ENCODE assay signal across 31 cellular contexts in the genomic region with DNA sequence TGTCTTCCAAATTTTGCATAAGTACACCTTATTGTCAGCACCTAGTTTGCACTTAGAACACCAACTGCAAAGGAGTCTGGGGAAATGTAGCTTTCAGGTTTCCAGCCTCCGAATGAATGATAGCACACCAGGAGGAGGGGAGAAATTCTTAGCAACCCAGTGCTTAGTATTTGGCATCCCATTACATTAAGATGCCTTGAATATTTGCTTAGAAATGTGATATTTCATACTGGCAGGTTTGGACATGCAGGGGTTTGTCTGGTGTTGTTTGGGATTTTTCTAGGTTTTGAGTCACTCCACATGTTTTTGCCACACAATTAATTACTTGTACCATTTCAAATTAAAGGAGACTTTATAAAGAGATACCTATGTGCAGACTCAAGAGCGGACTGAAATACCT.
DNase-seq lines count a peak whose midpoint lies in the region; ATAC-seq, FAIRE-seq and TF ChIP-seq lines count a peak whose summit lies in the region.
"Had no signal": no experiment of that assay in that cellular context is flagged by ENCODE, and none has a peak within 500 bp of the region (broad histone marks: within the 10 kb centered on the region; RNA-seq: fewer than 3 reads in every experiment).

No MANE protein-coding gene starts in this region.

- no peaks in the 10 kb centered on the region for H3K36me3 ChIP-seq in RWPE2 (ENCODE audit: low read depth)
- no peaks in the 10 kb centered on the region for H3K36me3 ChIP-seq in bronchial epithelial cell (ENCODE audit: control insufficient read depth, insufficient read depth, low read length)
- H3K36me3 ChIP-seq in trophoblast cell (ENCODE audit: control insufficient read depth in 1 of 2, insufficient read depth in 2 of 2, low read length in 2 of 2), result no peaks in the 10 kb centered on the region
- no peaks in the 10 kb centered on the region for H3K36me3 ChIP-seq in GM23248 (ENCODE audit: low read depth)
- H3K36me3 ChIP-seq: tibial artery had no signal

- H2BK5ac ChIP-seq in trophoblast cell (ENCODE audit: low read depth, low read length, poor library complexity), result no peak overlapping the region

- intact Hi-C loops in activated naive CD4-positive, alpha-beta T cell treated with anti-CD3 and anti-CD28 coated beads for 36 hours (cut with micrococcal nuclease), result loop anchor here (1.0 to 10.0 kb wide), 12 partner anchors 39 to 1087 kb away; no protein-coding TSS in a partner anchor
- intact Hi-C loops in natural killer cell (cut with micrococcal nuclease), result no loop called here

- H3K9me3 ChIP-seq in RWPE2 (ENCODE audit: severe bottlenecking) (no peaks in the 10 kb centered on the region), trophoblast cell (ENCODE audit: insufficient read depth, low read depth, low read length) (no peaks in the 10 kb centered on the region), GM23248 (ENCODE audit: low read depth) (no peaks in the 10 kb centered on the region)
- H3K9me3 ChIP-seq: A549, tibial artery had no signal

- H3K4me3 ChIP-seq in RWPE2 (ENCODE audit: severe bottlenecking) (no peak overlapping the region), bronchial epithelial cell (ENCODE audit: low read depth, low read length) (no peak overlapping the region), trophoblast cell (ENCODE audit: low read depth, low read length) (no peak overlapping the region), GM23248 (no peak overlapping the region)
- H3K4me3 ChIP-seq: A549, tibial artery had no signal

- H3K79me2 ChIP-seq in trophoblast cell (ENCODE audit: control insufficient read depth, insufficient read depth, low read length, poor library complexity), result no peaks in the 10 kb centered on the region
- no peaks in the 10 kb centered on the region for H3K79me2 ChIP-seq in GM23248 (ENCODE audit: insufficient read depth)

- H3K36me3 Mint-ChIP-seq in activated naive CD4-positive, alpha-beta T cell treated with anti-CD3 and anti-CD28 coated beads, Interleukin-2, amount 50 U/mL, for 24 hours, result peaks cover 1% of the 10 kb centered on the region
- H3K36me3 Mint-ChIP-seq in activated naive CD4-positive, alpha-beta T cell treated with anti-CD3 and anti-CD28 coated beads for 36 hours (ENCODE audit: low read depth), result no peaks in the 10 kb centered on the region
- H3K36me3 Mint-ChIP-seq in natural killer cell, result no peaks in the 10 kb centered on the region
- H3K36me3 Mint-ChIP-seq: CD4-positive, alpha-beta memory T cell had no signal

- H2BK12ac ChIP-seq in trophoblast cell (ENCODE audit: low read length), result no peak overlapping the region

- no peaks in the 10 kb centered on the region for H3K79me1 ChIP-seq in trophoblast cell (ENCODE audit: low read length)

- CTCF ChIA-PET in activated naive CD4-positive, alpha-beta T cell treated with anti-CD3 and anti-CD28 coated beads for 36 hours (lab: Charles Lee), result interaction anchor here (0.6 kb wide), 1 partner anchor 272 kb away, joined by 3 read pairs; no protein-coding TSS in a partner anchor

- H3K4me1 Mint-ChIP-seq in activated naive CD4-positive, alpha-beta T cell treated with anti-CD3 and anti-CD28 coated beads, Interleukin-2, amount 50 U/mL, for 24 hours, result peaks cover 55% of the 10 kb centered on the region
- H3K4me1 Mint-ChIP-seq in activated naive CD4-positive, alpha-beta T cell treated with anti-CD3 and anti-CD28 coated beads for 36 hours (ENCODE audit: low read depth), result peaks cover 56% of the 10 kb centered on the region
- H3K4me1 Mint-ChIP-seq in natural killer cell, result peaks cover 4 to 5% of the 10 kb centered on the region in 2 donors

- no peak overlapping the region for H3K4me3 Mint-ChIP-seq in activated naive CD4-positive, alpha-beta T cell treated with anti-CD3 and anti-CD28 coated beads, Interleukin-2, amount 50 U/mL, for 24 hours
- H3K4me3 Mint-ChIP-seq in activated naive CD4-positive, alpha-beta T cell treated with anti-CD3 and anti-CD28 coated beads for 36 hours, result no peak overlapping the region
- no peak overlapping the region for H3K4me3 Mint-ChIP-seq in natural killer cell
- H3K4me3 Mint-ChIP-seq: activated T-helper 1 cell treated with anti-CD3 and anti-CD28 coated beads, Interleukin-12 subunit alpha, Interleukin-12 subunit beta, Interleukin-2, Interleukin-4 antibody, amounts not matched to agents 30 ng/mL and 10 ng/mL and 1 ng/mL, durations not matched to agents 14 hours and 24 hours and 36 hours; B cell; CD4-positive, alpha-beta memory T cell; effector memory CD8-positive, alpha-beta T cell; naive B cell; T-helper 17 cell had no signal

- H4K20me1 ChIP-seq in GM23248 (ENCODE audit: insufficient read depth), result no peaks in the 10 kb centered on the region

- H3K9ac ChIP-seq in trophoblast cell (ENCODE audit: low read length) (peak overlapping the region; percentile 3), GM23248 (no peak overlapping the region)

- H3K27me3 ChIP-seq in RWPE2 (ENCODE audit: insufficient read depth, poor library complexity, severe bottlenecking), result no peaks in the 10 kb centered on the region
- no peaks in the 10 kb centered on the region for H3K27me3 ChIP-seq in bronchial epithelial cell (ENCODE audit: control insufficient read depth, insufficient read depth, low read length)
- no peaks in the 10 kb centered on the region for H3K27me3 ChIP-seq in trophoblast cell (ENCODE audit: insufficient read depth, low read length)
- H3K27me3 ChIP-seq in GM23248 (replicated peaks; ENCODE audit: insufficient read depth), result no peaks in the 10 kb centered on the region
- H3K27me3 ChIP-seq: tibial artery had no signal

- H3K9me3 Mint-ChIP-seq in activated naive CD4-positive, alpha-beta T cell treated with anti-CD3 and anti-CD28 coated beads, Interleukin-2, amount 50 U/mL, for 24 hours, result peaks cover 13% of the 10 kb centered on the region
- no peaks in the 10 kb centered on the region for H3K9me3 Mint-ChIP-seq in activated naive CD4-positive, alpha-beta T cell treated with anti-CD3 and anti-CD28 coated beads for 36 hours
- H3K9me3 Mint-ChIP-seq in natural killer cell, result no peaks in the 10 kb centered on the region
- H3K9me3 Mint-ChIP-seq: activated T-helper 1 cell treated with anti-CD3 and anti-CD28 coated beads, Interleukin-12 subunit alpha, Interleukin-12 subunit beta, Interleukin-2, Interleukin-4 antibody, amounts not matched to agents 30 ng/mL and 10 ng/mL and 1 ng/mL, durations not matched to agents 14 hours and 24 hours and 36 hours; effector memory CD8-positive, alpha-beta T cell had no signal

- H2BK120ac ChIP-seq in trophoblast cell (ENCODE audit: insufficient read depth, low read length, poor library complexity), result no peak overlapping the region

- no peaks in the 10 kb centered on the region for H3K27me3 Mint-ChIP-seq in activated naive CD4-positive, alpha-beta T cell treated with anti-CD3 and anti-CD28 coated beads, Interleukin-2, amount 50 U/mL, for 24 hours
- H3K27me3 Mint-ChIP-seq in activated naive CD4-positive, alpha-beta T cell treated with anti-CD3 and anti-CD28 coated beads for 36 hours (ENCODE audit: low read depth), result no peaks in the 10 kb centered on the region
- peaks cover 4 to 14% of the 10 kb centered on the region in 2 donors for H3K27me3 Mint-ChIP-seq in natural killer cell (ENCODE audit: low read depth in 2 of 2)
- H3K27me3 Mint-ChIP-seq: B cell; effector memory CD8-positive, alpha-beta T cell had no signal

- H3K23ac ChIP-seq in trophoblast cell (ENCODE audit: low read length), result no peak overlapping the region

- peak; percentile 86 for ATAC-seq in RWPE2 (ENCODE audit: low read depth)
- no peak for ATAC-seq in natural killer cell
- ATAC-seq in GM21717 (IDR thresholded peaks at IDR 0.05; ENCODE audit: unreplicated experiment), result no peak
- ATAC-seq: A549; effector memory CD8-positive, alpha-beta T cell; HepG2; right cardiac atrium; T-helper 17 cell had no signal

- H3K27ac ChIP-seq in RWPE2 (ENCODE audit: poor library complexity, severe bottlenecking), result peak overlapping the region; percentile 6
- H3K27ac ChIP-seq in trophoblast cell (ENCODE audit: low read depth, low read length), result no peak overlapping the region
- H3K27ac ChIP-seq in GM23248, result no peak overlapping the region
- H3K27ac ChIP-seq: A549, tibial artery had no signal

- H2AK5ac ChIP-seq in trophoblast cell (ENCODE audit: low read length), result no peak overlapping the region

- FAIRE-seq in bronchial epithelial cell (lab: Jason Lieb, UNC), result no peak
- FAIRE-seq: A549, D721Med, HepG2, kidney had no signal

- no peak overlapping the region for H2AFZ ChIP-seq in trophoblast cell (ENCODE audit: insufficient read depth, low read length, poor library complexity)
- no peak overlapping the region for H2AFZ ChIP-seq in GM23248

- peak overlapping the region; percentile 60 for H3K27ac Mint-ChIP-seq in activated naive CD4-positive, alpha-beta T cell treated with anti-CD3 and anti-CD28 coated beads, Interleukin-2, amount 50 U/mL, for 24 hours
- no peak overlapping the region for H3K27ac Mint-ChIP-seq in activated naive CD4-positive, alpha-beta T cell treated with anti-CD3 and anti-CD28 coated beads for 36 hours
- H3K27ac Mint-ChIP-seq in natural killer cell, result no peak overlapping the region
- H3K27ac Mint-ChIP-seq: activated T-helper 1 cell treated with anti-CD3 and anti-CD28 coated beads, Interleukin-12 subunit alpha, Interleukin-12 subunit beta, Interleukin-2, Interleukin-4 antibody, amounts not matched to agents 30 ng/mL and 10 ng/mL and 1 ng/mL, durations not matched to agents 14 hours and 24 hours and 36 hours; B cell; CD4-positive, alpha-beta memory T cell; effector memory CD8-positive, alpha-beta T cell; T-helper 17 cell had no signal

- no peak overlapping the region for H3K14ac ChIP-seq in trophoblast cell (ENCODE audit: low read length)

- H3F3A ChIP-seq in GM23248 (ENCODE audit: insufficient read depth), result peaks cover 11% of the 10 kb centered on the region

- H3K18ac ChIP-seq in trophoblast cell (ENCODE audit: low read length), result no peak overlapping the region

- H4K91ac ChIP-seq in trophoblast cell (ENCODE audit: low read depth, low read length), result no peak overlapping the region

- H3K4ac ChIP-seq in trophoblast cell (ENCODE audit: low read depth, low read length), result no peak overlapping the region

- H3K4me2 ChIP-seq in trophoblast cell (ENCODE audit: low read length) (no peak overlapping the region), GM23248 (ENCODE audit: unreplicated experiment) (no peak overlapping the region)
- H3K4me2 ChIP-seq: A549 had no signal

- no peak overlapping the region for H4K12ac ChIP-seq in trophoblast cell (ENCODE audit: low read depth, low read length)

- no peak for DNase-seq in activated naive CD4-positive, alpha-beta T cell treated with anti-CD3 and anti-CD28 coated beads for 36 hours
- DNase-seq in RWPE2 (ENCODE audit: low spot score), result no peak
- peak; percentile 78 for DNase-seq in bronchial epithelial cell (ENCODE audit: low read depth)
- DNase-seq in trophoblast cell, result no peak
- no peak for DNase-seq in GM23248
- no peak for DNase-seq in natural killer cell
- DNase-seq: activated CD4-positive, alpha-beta T cell treated with anti-CD3 and anti-CD28 coated beads, Interleukin-2, amount 50 U/mL, for 4 hours; activated naive CD4-positive, alpha-beta T cell treated with Interleukin-2 at 50 U/mL for 16 hours; CD4-positive, alpha-beta memory T cell; cortex of kidney; effector memory CD8-positive, alpha-beta T cell; erythroblast; HCEC 1CT; kidney; naive B cell; NCI-H1048; NCI-H1694; NCI-H2171; right cardiac atrium; RPMI8226; stimulated activated CD4-positive, alpha-beta T cell treated with anti-CD3 and anti-CD28 coated beads, Interleukin-12 subunit alpha, Interleukin-12 subunit beta, amount 100 ng/mL, for 4 hours; stimulated activated CD4-positive, alpha-beta T cell treated with anti-CD3 and anti-CD28 coated beads, Interleukin-2, amount 100 ng/mL, for 48 hours; T-helper 17 cell; tibial artery had no signal

- no peaks in the 10 kb centered on the region; the same call in 1 of the 2 replicates for H3K9me2 ChIP-seq in GM23248 (ENCODE audit: insufficient read depth)

- TF ChIP-seq CTCF in RWPE2 (IDR thresholded peaks at IDR 0.05; ENCODE audit: poor library complexity, severe bottlenecking), result no peak
- no peak for TF ChIP-seq CTCF in bronchial epithelial cell (IDR thresholded peaks at IDR 0.05; ENCODE audit: insufficient read depth, low read length, severe bottlenecking)
- no peak for TF ChIP-seq CTCF in natural killer cell (IDR thresholded peaks at IDR 0.05)

- no peak overlapping the region for H4K8ac ChIP-seq in trophoblast cell (ENCODE audit: low read depth, low read length)

- in situ Hi-C loops in GM23248 (cut with MboI), result no loop called here

- peaks cover 19% of the 10 kb centered on the region for H3K4me1 ChIP-seq in RWPE2 (ENCODE audit: insufficient read depth, poor library complexity, severe bottlenecking)
- H3K4me1 ChIP-seq in trophoblast cell (ENCODE audit: control insufficient read depth in 1 of 2, insufficient read depth in 2 of 2, low read length in 2 of 2), result no peaks in the 10 kb centered on the region
- peaks cover 17% of the 10 kb centered on the region for H3K4me1 ChIP-seq in GM23248 (ENCODE audit: insufficient read depth)
- H3K4me1 ChIP-seq: A549 had no signal

- no CpG with 5 or more reads among the region's 2 CpGs for WGBS in trophoblast cell (ENCODE audit: extremely low coverage, insufficient coverage, insufficient read length)
- WGBS in GM23248 (ENCODE audit: low coverage in 1 of 2, low lambda C conversion rate in 2 of 2, missing lambda C conversion rate in 2 of 2), 2 experiments, result 88% methylated on average over 2 of the region's 2 CpGs
